In the genomic region with DNA sequence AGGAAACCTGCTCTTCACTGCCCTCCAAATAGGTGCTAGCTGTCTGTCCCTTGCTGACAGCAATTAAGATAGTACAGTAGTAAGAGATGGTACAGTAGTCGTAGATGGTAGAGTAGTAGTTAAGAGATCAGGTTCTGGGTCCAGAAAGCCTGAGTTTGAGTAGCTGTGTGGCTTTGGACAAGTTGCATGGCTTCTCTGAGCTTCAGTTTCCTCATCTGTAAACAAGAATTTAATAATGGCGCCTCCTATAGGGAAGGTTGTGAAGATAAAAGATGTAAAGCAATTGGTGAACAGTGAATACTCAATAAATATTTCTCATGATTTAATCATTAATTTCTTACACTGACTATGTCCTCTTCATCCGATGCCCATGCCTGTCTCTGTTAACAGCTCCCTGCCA, we compare ENCODE assay signal across 2 cellular contexts.
TF ChIP-seq lines count a peak whose summit lies in the region.

No MANE protein-coding gene starts in this region.

TF ChIP-seq in A549, 52 proteins besides CTCF, POLR2A, EP300 and RAD21:
- no peak for TF ChIP-seq HOXB5 (CRISPR knock-in tag; IDR thresholded peaks at IDR 0.05)
- TF ChIP-seq ZFP36 (IDR thresholded peaks at IDR 0.05; ENCODE audit: borderline replicate concordance, partially characterized antibody): peak; percentile 31
- TF ChIP-seq RARB (CRISPR knock-in tag; IDR thresholded peaks at IDR 0.05): no peak

TF ChIP-seq in H1, 55 proteins besides CTCF, POLR2A, EP300 and RAD21:
- no peak for TF ChIP-seq ASH2L (IDR thresholded peaks at IDR 0.05; ENCODE audit: low read length)
- TF ChIP-seq CREB1 (IDR thresholded peaks at IDR 0.05): no peak
- no peak for TF ChIP-seq BCL11A (IDR thresholded peaks at IDR 0.05; ENCODE audit: low read depth in 2 of 2, low read length in 2 of 2)
- TF ChIP-seq KDM1A (IDR thresholded peaks at IDR 0.05; ENCODE audit: borderline replicate concordance, low read length): peak; percentile 18; the same call in 1 of the 2 replicates
- TF ChIP-seq TEAD4 (IDR thresholded peaks at IDR 0.05; ENCODE audit: low read depth, low read length): no peak
- TF ChIP-seq CBX8 (IDR thresholded peaks at IDR 0.05; ENCODE audit: borderline replicate concordance, low read depth, low read length): no peak
- no peak for TF ChIP-seq SP2 (IDR thresholded peaks at IDR 0.05; ENCODE audit: low read length)
- TF ChIP-seq CHD2 (IDR thresholded peaks at IDR 0.05; ENCODE audit: low read length): no peak
TF ChIP-seq in H1: peak in this region for 1.
